In the genomic region with DNA sequence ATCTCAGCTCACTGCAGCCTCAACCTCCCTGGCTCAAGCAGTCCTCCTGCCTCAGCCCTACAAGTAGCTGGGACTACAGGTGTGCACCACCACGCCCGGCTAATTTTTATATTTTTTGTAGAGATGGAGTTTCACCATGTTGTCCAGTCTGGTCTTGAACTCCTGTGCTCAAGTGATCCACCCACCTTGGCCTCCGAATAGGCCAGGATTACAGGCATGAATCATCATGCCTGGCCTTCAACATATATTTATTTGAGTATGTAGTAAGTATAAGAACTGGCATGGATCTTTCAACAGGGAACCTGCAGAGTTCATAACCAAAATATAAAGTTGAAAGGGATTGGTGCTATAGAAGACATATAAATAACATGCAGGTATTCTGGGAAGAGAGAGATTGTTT, we compare ENCODE assay signal across 8 cellular contexts. TPM values are rescaled to one million over a fixed set of nuclear protein-coding genes. Genes with fewer than 3 reads are reported as not detected.
DNase-seq lines count a peak whose midpoint lies in the region; ATAC-seq, FAIRE-seq and TF ChIP-seq lines count a peak whose summit lies in the region.
"Not testable (repeated sequence)": the region's sequence is repeated elsewhere in the genome, so short reads cannot be mapped to it uniquely, and the experiment has no call there.

No MANE protein-coding gene starts in this region.

- POLR2A ChIA-PET in PC-3 (lab: Charles Lee; ENCODE audit: unreplicated experiment): not testable (repeated sequence)
- POLR2A ChIA-PET in GM12878 (lab: Charles Lee): interaction anchor here (1.0 to 3.1 kb wide), 3 partner anchors 50 to 59 kb away, joined by 3 to 26 read pairs (median 3); partner anchors contain the start of gene FAM76A

- not testable (repeated sequence) for H3K27me3 Mint-ChIP-seq in activated T-helper 1 cell treated with anti-CD3 and anti-CD28 coated beads, Interleukin-12 subunit alpha, Interleukin-12 subunit beta, Interleukin-2, Interleukin-4 antibody, amounts not matched to agents 30 ng/mL and 10 ng/mL and 1 ng/mL, durations not matched to agents 14 hours and 24 hours and 36 hours (ENCODE audit: insufficient read depth); naive B cell

- H3K36me3 ChIP-seq in ACC112 (ENCODE audit: insufficient read depth, low read length); PC-3 (ENCODE audit: low read depth, low read length); GM12878 (ENCODE audit: control insufficient read depth in 2 of 2, insufficient read depth in 2 of 2, low read length in 1 of 2); smooth muscle cell (ENCODE audit: low read depth): not testable (repeated sequence)

- not testable (repeated sequence) for H3K27me3 ChIP-seq in ACC112 (ENCODE audit: insufficient read depth, low read length); PC-3 (ENCODE audit: low read length); GM12878 (replicated peaks in 1 of 2; ENCODE audit: control insufficient read depth in 2 of 2, insufficient read depth in 2 of 2, low read length in 1 of 2); smooth muscle cell (ENCODE audit: low read depth)

- H3K4me3 Mint-ChIP-seq in activated T-helper 1 cell treated with anti-CD3 and anti-CD28 coated beads, Interleukin-12 subunit alpha, Interleukin-12 subunit beta, Interleukin-2, Interleukin-4 antibody, amounts not matched to agents 30 ng/mL and 10 ng/mL and 1 ng/mL, durations not matched to agents 14 hours and 24 hours and 36 hours: not testable (repeated sequence)
- peak overlapping the region in 3 of 8 donors; percentile 5 to 36 (median 15) for H3K4me3 Mint-ChIP-seq in naive B cell

- H2AFZ ChIP-seq in ACC112 (ENCODE audit: low read length, unreplicated experiment); PC-3 (ENCODE audit: low read length); GM12878 (ENCODE audit: control insufficient read depth, low read depth, low read length); smooth muscle cell (ENCODE audit: low read depth): not testable (repeated sequence)

- DNase-seq in ELR (ENCODE audit: low read depth) (peak; percentile 5), PC-3 (peak; percentile 12), epithelial cell of esophagus (ENCODE audit: low read depth) (peak; percentile 36)
- DNase-seq in activated T-helper 1 cell treated with anti-CD3 and anti-CD28 coated beads, Interleukin-12 subunit alpha, Interleukin-12 subunit beta, Interleukin-2, Interleukin-4 antibody, amounts not matched to agents 30 ng/mL and 10 ng/mL and 1 ng/mL, durations not matched to agents 14 hours and 24 hours and 36 hours (ENCODE audit: low spot score); GM12878 (ENCODE audit: low read depth, low spot score); naive B cell; smooth muscle cell (lab: John Stamatoyannopoulos, UW; ENCODE audit: unreplicated experiment): not testable (repeated sequence)

- H3K4me2 ChIP-seq in PC-3 (ENCODE audit: low read length): not testable (repeated sequence)
- H3K4me2 ChIP-seq in GM12878 (ENCODE audit: control insufficient read depth, insufficient read depth): peak overlapping the region; percentile 76
- H3K4me2 ChIP-seq in smooth muscle cell: peak overlapping the region; percentile 89

- 78% methylated on average over 3 of the region's 3 CpGs for WGBS in GM12878 (ENCODE audit: insufficient coverage, insufficient replicate concordance, low lambda C conversion rate, missing lambda C conversion rate)
- 72% methylated on average over 3 of the region's 3 CpGs for WGBS in smooth muscle cell (ENCODE audit: low lambda C conversion rate)

- not testable (repeated sequence) for H3K9ac ChIP-seq in PC-3 (ENCODE audit: low read length); GM12878 (ENCODE audit: control insufficient read depth, insufficient read depth, low read length); smooth muscle cell (ENCODE audit: low read depth)

- CTCF ChIA-PET in PC-3 (lab: Charles Lee): not testable (repeated sequence)
- CTCF ChIA-PET in GM12878 (lab: Yijun Ruan, JAX): interaction anchor here (1.0 to 5.3 kb wide), 7 partner anchors 10 to 300 kb away, joined by 3 to 33 read pairs (median 3); partner anchors contain the start of gene IFI6

- H3F3A ChIP-seq in PC-3 (ENCODE audit: low read length, unreplicated experiment); smooth muscle cell (ENCODE audit: low read depth): not testable (repeated sequence)

- not testable (repeated sequence) for ATAC-seq in PC-3; GM12878; naive B cell (ENCODE audit: low read depth in 2 of 2)

- SMC1A ChIA-PET in GM12878 (lab: Charles Lee; ENCODE audit: uncharacterized antibody, unreplicated experiment): interaction anchor here (0.7 to 5.4 kb wide), 6 partner anchors 11 to 357 kb away, joined by 3 to 35 read pairs (median 6); partner anchors contain the start of gene IFI6

- not testable (repeated sequence) for BruUV-seq in PC-3 (replicated peaks; lab: Mats Ljungman, UMichigan); GM12878 (replicated peaks; lab: Mats Ljungman, UMichigan)

- H3K9me3 Mint-ChIP-seq in activated T-helper 1 cell treated with anti-CD3 and anti-CD28 coated beads, Interleukin-12 subunit alpha, Interleukin-12 subunit beta, Interleukin-2, Interleukin-4 antibody, amounts not matched to agents 30 ng/mL and 10 ng/mL and 1 ng/mL, durations not matched to agents 14 hours and 24 hours and 36 hours; naive B cell: not testable (repeated sequence)

- FAIRE-seq in GM12878 (lab: Jason Lieb, UNC): not testable (repeated sequence)

- in situ Hi-C loops in GM12878 (cut with MboI): not testable (repeated sequence)

- H3K36me3 Mint-ChIP-seq in activated T-helper 1 cell treated with anti-CD3 and anti-CD28 coated beads, Interleukin-12 subunit alpha, Interleukin-12 subunit beta, Interleukin-2, Interleukin-4 antibody, amounts not matched to agents 30 ng/mL and 10 ng/mL and 1 ng/mL, durations not matched to agents 14 hours and 24 hours and 36 hours (ENCODE audit: low read depth): peaks cover 18% of the 10 kb centered on the region
- not testable (repeated sequence) for H3K36me3 Mint-ChIP-seq in naive B cell

- H3K4me3 ChIP-seq in ACC112 (ENCODE audit: low read depth, low read length) (peak overlapping the region; percentile 2; the same call in 1 of the 2 replicates), GM12878 (peak overlapping the region; percentile 47; the same call in 1 of the 2 replicates)
- H3K4me3 ChIP-seq in PC-3 (ENCODE audit: low read length); epithelial cell of esophagus (ENCODE audit: low read length); smooth muscle cell: not testable (repeated sequence)

- H3K9me3 ChIP-seq in PC-3 (ENCODE audit: low read length); GM12878 (replicated peaks; ENCODE audit: control insufficient read depth, insufficient read depth, low read length); smooth muscle cell (replicated peaks; ENCODE audit: low read depth): not testable (repeated sequence)

- RAD21 ChIA-PET in GM12878 (lab: Charles Lee; ENCODE audit: unreplicated experiment): interaction anchor here (1.2 to 1.3 kb wide), 2 partner anchors 24 to 55 kb away, joined by 3 read pairs; partner anchors contain the start of gene PPP1R8

- TF ChIP-seq CTCF in PC-3 (conservative IDR thresholded peaks at IDR 0.05; ENCODE audit: low read depth, low read length); GM12878 (IDR thresholded peaks at IDR 0.05 in 2 of 3, conservative IDR thresholded peaks at IDR 0.05 in 1 of 3; ENCODE audit: control insufficient read depth in 2 of 3, extremely low read depth in 1 of 3, insufficient read depth in 1 of 3, low read depth in 3 of 3, low read length in 3 of 3); epithelial cell of esophagus (IDR thresholded peaks at IDR 0.05; ENCODE audit: insufficient read depth, low read depth, low read length, missing control alignments); smooth muscle cell (IDR thresholded peaks at IDR 0.05; ENCODE audit: borderline replicate concordance, insufficient read depth, poor library complexity, severe bottlenecking): not testable (repeated sequence)

- intact Hi-C loops in PC-3 (cut with micrococcal nuclease); activated T-helper 1 cell treated with anti-CD3 and anti-CD28 coated beads, Interleukin-12 subunit alpha, Interleukin-12 subunit beta, Interleukin-2, Interleukin-4 antibody, amounts not matched to agents 30 ng/mL and 10 ng/mL and 1 ng/mL, durations not matched to agents 14 hours and 24 hours and 36 hours (cut with micrococcal nuclease): not testable (repeated sequence)
- intact Hi-C loops in GM12878 (cut with micrococcal nuclease; ENCODE audit: unreplicated experiment): loop anchor here (10.0 kb wide), 1 partner anchor 469 kb away; no protein-coding TSS in a partner anchor

- not testable (repeated sequence) for TF ChIP-seq POLR2A in GM12878 (IDR thresholded peaks at IDR 0.05; ENCODE audit: low read depth, low read length)

- not testable (repeated sequence) for TF ChIP-seq EP300 in GM12878 (IDR thresholded peaks at IDR 0.05; ENCODE audit: borderline replicate concordance in 1 of 2, control insufficient read depth in 1 of 2, low read depth in 2 of 2, low read length in 2 of 2)

- H3K27ac ChIP-seq in ACC112 (ENCODE audit: low read depth, low read length); PC-3 (ENCODE audit: low read length); GM12878 (ENCODE audit: control insufficient read depth, insufficient read depth); smooth muscle cell (ENCODE audit: low read depth): not testable (repeated sequence)

- peaks cover 31% of the 10 kb centered on the region for H3K4me1 Mint-ChIP-seq in activated T-helper 1 cell treated with anti-CD3 and anti-CD28 coated beads, Interleukin-12 subunit alpha, Interleukin-12 subunit beta, Interleukin-2, Interleukin-4 antibody, amounts not matched to agents 30 ng/mL and 10 ng/mL and 1 ng/mL, durations not matched to agents 14 hours and 24 hours and 36 hours (ENCODE audit: low read depth)
- peaks cover 26 to 38% (median 36%) of the 10 kb centered on the region in 3 donors for H3K4me1 Mint-ChIP-seq in naive B cell

- TF ChIP-seq RAD21 in GM12878 (IDR thresholded peaks at IDR 0.05; ENCODE audit: insufficient read depth, low read depth, low read length): not testable (repeated sequence)

- H3K4me1 ChIP-seq in ACC112 (ENCODE audit: control insufficient read depth, insufficient read depth, low read length, unreplicated experiment) (peaks cover 11% of the 10 kb centered on the region), PC-3 (ENCODE audit: insufficient read depth, low read length) (peaks cover 19% of the 10 kb centered on the region), smooth muscle cell (ENCODE audit: low read depth) (peaks cover 15% of the 10 kb centered on the region)
- not testable (repeated sequence) for H3K4me1 ChIP-seq in GM12878 (ENCODE audit: control insufficient read depth, insufficient read depth, low read length)

- not testable (repeated sequence) for H4K20me1 ChIP-seq in PC-3 (ENCODE audit: low read length); GM12878 (ENCODE audit: control insufficient read depth, insufficient read depth)
- peaks cover 65% of the 10 kb centered on the region for H4K20me1 ChIP-seq in smooth muscle cell (ENCODE audit: low read depth)

- H3K79me2 ChIP-seq in ACC112 (ENCODE audit: control insufficient read depth, insufficient read depth, low read length, unreplicated experiment) (peaks cover 56% of the 10 kb centered on the region), PC-3 (ENCODE audit: low read length) (peaks cover 60% of the 10 kb centered on the region), GM12878 (ENCODE audit: control insufficient read depth, insufficient read depth, low read length) (peaks cover 64% of the 10 kb centered on the region), smooth muscle cell (ENCODE audit: low read depth) (peaks cover 70% of the 10 kb centered on the region)

- H3K27ac Mint-ChIP-seq in activated T-helper 1 cell treated with anti-CD3 and anti-CD28 coated beads, Interleukin-12 subunit alpha, Interleukin-12 subunit beta, Interleukin-2, Interleukin-4 antibody, amounts not matched to agents 30 ng/mL and 10 ng/mL and 1 ng/mL, durations not matched to agents 14 hours and 24 hours and 36 hours: peak overlapping the region; percentile 7
- peak overlapping the region in 4 of 6 donors; percentile 1 to 83 (median 34) for H3K27ac Mint-ChIP-seq in naive B cell

- not testable (repeated sequence) for H3K9me2 ChIP-seq in PC-3 (replicated peaks; ENCODE audit: low read length)

RNA-seq across cellular contexts. Expression of gene STX12, which starts 2.3 kb away (rescaled TPM):
- total RNA-seq in PC-3 (2014; rRNA removed) (18.6 and 28.5 TPM in 2 replicates), GM12878 (2014; rRNA removed) (29.9 and 32.7 TPM in 2 replicates), GM12878 (2014; rRNA removed; fragmentation: Illumina TruSeq; extraction: Trizol) (29.4 and 33.6 TPM in 2 replicates), GM12878 (2021) (24.5 and 29.3 TPM in 2 replicates), smooth muscle cell (49.6 and 50.7 TPM in 2 replicates)
- 22.0 and 23.9 TPM in 2 replicates for total RNA-seq in activated T-helper 1 cell treated with anti-CD3 and anti-CD28 coated beads, Interleukin-12 subunit alpha, Interleukin-12 subunit beta, Interleukin-2, Interleukin-4 antibody, amounts not matched to agents 30 ng/mL and 10 ng/mL and 1 ng/mL, durations not matched to agents 14 hours and 24 hours and 36 hours
- 74.7 and 75.4 TPM in 2 replicates for total RNA-seq in GM12878 (2013; cell fraction: nucleolus; rRNA removed)
- polyA plus RNA-seq in GM12878 (2011; ENCODE audit: low read depth): 9.5 TPM
- polyA plus RNA-seq in GM12878 (2011; rRNA removed) (22.5 and 29.6 TPM in 2 replicates), GM12878 (2014; fragmentation: Illumina TruSeq; extraction: Trizol) (35.0 and 44.5 TPM in 2 replicates), GM12878 (2014; fragmentation: Nextera tagmentation; extraction: Ambion mirVana) (10 to 100 TPM; 23.5 to 26.9 TPM), GM12878 (2014; rRNA removed) (19.2 and 30.1 TPM in 2 replicates), GM12878 (2016; fragmentation: Nextera tagmentation; extraction: Ambion mirVana) (10 to 100 TPM; 20.2 to 25.5 TPM), naive B cell (ENCODE audit: low read depth in 6 of 6) (10 to 100 TPM; 11.2 to 21.4 (median 18.2) TPM), smooth muscle cell (20.6 and 22.0 TPM in 2 replicates)
- polyA plus RNA-seq in GM12878 (2011; cell fraction: cytosol; rRNA removed): 11.0 and 12.8 TPM in 2 replicates
- 28.9 and 31.3 TPM in 2 replicates for polyA plus RNA-seq in GM12878 (2011; cell fraction: nucleus; rRNA removed)
- 18.1 and 21.7 TPM in 2 replicates for polyA plus RNA-seq in GM12878 (2012)
- polyA minus RNA-seq in GM12878 (2011; rRNA and poly(A)+ RNA removed): 19.5 and 23.7 TPM in 2 replicates
- polyA minus RNA-seq in GM12878 (2011; cell fraction: cytosol; rRNA and poly(A)+ RNA removed): 4.8 and 9.4 TPM in 2 replicates
- polyA minus RNA-seq in GM12878 (2011; cell fraction: nucleus; rRNA and poly(A)+ RNA removed): 10.8 and 12.6 TPM in 2 replicates

RNA-seq across cellular contexts. Expression of gene FAM76A, which starts 49.6 kb away (rescaled TPM):
- total RNA-seq in PC-3 (2014; rRNA removed): 9.6 and 9.9 TPM in 2 replicates
- total RNA-seq in activated T-helper 1 cell treated with anti-CD3 and anti-CD28 coated beads, Interleukin-12 subunit alpha, Interleukin-12 subunit beta, Interleukin-2, Interleukin-4 antibody, amounts not matched to agents 30 ng/mL and 10 ng/mL and 1 ng/mL, durations not matched to agents 14 hours and 24 hours and 36 hours: 9.9 and 13.1 TPM in 2 replicates
- 4.8 and 6.7 TPM in 2 replicates for total RNA-seq in GM12878 (2013; cell fraction: nucleolus; rRNA removed)
- total RNA-seq in GM12878 (2014; rRNA removed): 7.7 and 10.0 TPM in 2 replicates
- 6.7 and 9.0 TPM in 2 replicates for total RNA-seq in GM12878 (2014; rRNA removed; fragmentation: Illumina TruSeq; extraction: Trizol)
- 7.6 and 9.4 TPM in 2 replicates for total RNA-seq in GM12878 (2021)
- 1.8 TPM for polyA plus RNA-seq in GM12878 (2011; ENCODE audit: low read depth)
- polyA plus RNA-seq in GM12878 (2011; rRNA removed): 6.0 and 7.9 TPM in 2 replicates
- 3.0 and 3.5 TPM in 2 replicates for polyA plus RNA-seq in GM12878 (2011; cell fraction: cytosol; rRNA removed)
- 3.5 and 4.0 TPM in 2 replicates for polyA plus RNA-seq in GM12878 (2011; cell fraction: nucleus; rRNA removed)
- polyA plus RNA-seq in GM12878 (2012): 2.2 and 3.6 TPM in 2 replicates
- polyA plus RNA-seq in GM12878 (2014; fragmentation: Illumina TruSeq; extraction: Trizol): 7.1 and 8.0 TPM in 2 replicates
- 10 to 100 TPM in 1 of 2 experiments, 1 to 10 TPM in 1; 7.6 to 13.4 TPM for polyA plus RNA-seq in GM12878 (2014; fragmentation: Nextera tagmentation; extraction: Ambion mirVana)
- 4.7 and 5.4 TPM in 2 replicates for polyA plus RNA-seq in GM12878 (2014; rRNA removed)
- polyA plus RNA-seq in GM12878 (2016; fragmentation: Nextera tagmentation; extraction: Ambion mirVana): 10 to 100 TPM in 1 of 2 experiments, 1 to 10 TPM in 1; 6.8 to 11.1 TPM
- polyA minus RNA-seq in GM12878 (2011; rRNA and poly(A)+ RNA removed): 4.8 and 8.4 TPM in 2 replicates
- 2.9 and 8.1 TPM in 2 replicates for polyA minus RNA-seq in GM12878 (2011; cell fraction: cytosol; rRNA and poly(A)+ RNA removed)
- 3.0 and 4.0 TPM in 2 replicates for polyA minus RNA-seq in GM12878 (2011; cell fraction: nucleus; rRNA and poly(A)+ RNA removed)
- polyA plus RNA-seq in naive B cell (ENCODE audit: low read depth in 6 of 6): 10 to 100 TPM in 4 of 6 donors, 1 to 10 TPM in 2; 4.3 to 13.4 (median 10.9) TPM
- 9.0 and 16.0 TPM in 2 replicates for total RNA-seq in smooth muscle cell
- 2.3 and 3.1 TPM in 2 replicates for polyA plus RNA-seq in smooth muscle cell

RNA-seq across cellular contexts. Expression of gene PPP1R8, which starts 55.2 kb away (rescaled TPM):
- total RNA-seq in PC-3 (2014; rRNA removed): 65.7 and 85.0 TPM in 2 replicates
- total RNA-seq in activated T-helper 1 cell treated with anti-CD3 and anti-CD28 coated beads, Interleukin-12 subunit alpha, Interleukin-12 subunit beta, Interleukin-2, Interleukin-4 antibody, amounts not matched to agents 30 ng/mL and 10 ng/mL and 1 ng/mL, durations not matched to agents 14 hours and 24 hours and 36 hours: 84.1 and 88.1 TPM in 2 replicates
- total RNA-seq in GM12878 (2013; cell fraction: nucleolus; rRNA removed): 12.7 and 14.1 TPM in 2 replicates
- 63.2 and 77.0 TPM in 2 replicates for total RNA-seq in GM12878 (2014; rRNA removed)
- 50.9 and 55.6 TPM in 2 replicates for total RNA-seq in GM12878 (2014; rRNA removed; fragmentation: Illumina TruSeq; extraction: Trizol)
- 47.2 and 50.3 TPM in 2 replicates for total RNA-seq in GM12878 (2021)
- polyA plus RNA-seq in GM12878 (2011; ENCODE audit: low read depth): 21.4 TPM
- polyA plus RNA-seq in GM12878 (2011; rRNA removed): 59.6 and 60.5 TPM in 2 replicates
- polyA plus RNA-seq in GM12878 (2011; cell fraction: cytosol; rRNA removed): 53.4 and 54.1 TPM in 2 replicates
- polyA plus RNA-seq in GM12878 (2011; cell fraction: nucleus; rRNA removed): 29.7 and 30.1 TPM in 2 replicates
- 28.2 and 29.3 TPM in 2 replicates for polyA plus RNA-seq in GM12878 (2012)
- 61.7 and 69.5 TPM in 2 replicates for polyA plus RNA-seq in GM12878 (2014; fragmentation: Illumina TruSeq; extraction: Trizol)
- polyA plus RNA-seq in GM12878 (2014; fragmentation: Nextera tagmentation; extraction: Ambion mirVana): 10 to 100 TPM; 14.5 to 15.3 TPM
- polyA plus RNA-seq in GM12878 (2014; rRNA removed): 57.1 and 65.0 TPM in 2 replicates
- 10 to 100 TPM; 10.2 to 13.1 TPM for polyA plus RNA-seq in GM12878 (2016; fragmentation: Nextera tagmentation; extraction: Ambion mirVana)
- polyA minus RNA-seq in GM12878 (2011; rRNA and poly(A)+ RNA removed): 50.2 and 66.9 TPM in 2 replicates
- 22.6 and 23.4 TPM in 2 replicates for polyA minus RNA-seq in GM12878 (2011; cell fraction: cytosol; rRNA and poly(A)+ RNA removed)
- polyA minus RNA-seq in GM12878 (2011; cell fraction: nucleus; rRNA and poly(A)+ RNA removed): 8.1 and 19.5 TPM in 2 replicates
- 10 to 100 TPM; 25.8 to 40.9 (median 37.8) TPM for polyA plus RNA-seq in naive B cell (ENCODE audit: low read depth in 6 of 6)
- 35.4 and 36.4 TPM in 2 replicates for total RNA-seq in smooth muscle cell
- polyA plus RNA-seq in smooth muscle cell: 10.6 and 14.4 TPM in 2 replicates
